19 cellular contexts compared by ENCODE assay signal in the genomic region with DNA sequence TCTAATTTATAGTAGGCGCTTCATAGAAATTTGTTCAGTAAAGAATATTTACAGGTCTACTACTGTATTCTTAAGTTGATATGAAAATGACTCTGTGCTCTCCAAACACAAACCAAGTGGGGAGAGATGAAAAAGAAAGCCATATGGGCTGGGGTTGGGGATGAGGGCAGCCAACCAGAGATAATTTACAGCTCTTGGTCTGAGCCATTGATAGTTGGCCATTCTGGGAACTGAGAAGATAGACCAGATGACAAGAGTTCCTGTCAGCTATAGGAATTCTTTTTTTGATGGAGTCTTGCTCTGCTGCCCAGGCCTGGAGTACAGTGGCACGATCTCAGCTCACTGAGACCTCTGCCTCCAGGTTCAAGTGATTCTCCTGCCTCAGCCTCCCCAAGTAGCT. TPM values are rescaled to one million over a fixed set of nuclear protein-coding genes. Genes with fewer than 3 reads are reported as not detected.
"Had no signal": no experiment of that assay in that cellular context is flagged by ENCODE, and none has a peak within 500 bp of the region (broad histone marks: within the 10 kb centered on the region; RNA-seq: fewer than 3 reads in every experiment).

No MANE protein-coding gene starts in this region.

- H3K27me3 ChIP-seq: dorsolateral prefrontal cortex, gastroesophageal sphincter, heart left ventricle, hepatocyte, neural progenitor cell, spleen, tibial nerve, upper lobe of left lung had no signal

- H3K36me3 ChIP-seq: gastroesophageal sphincter, heart left ventricle, neural progenitor cell, prostate gland, spleen, thoracic aorta, tibial nerve, upper lobe of left lung had no signal

- H3K27ac ChIP-seq: dorsolateral prefrontal cortex, gastroesophageal sphincter, heart left ventricle, hepatocyte, neural progenitor cell, prostate gland, skin epidermis, spleen, thoracic aorta, tibial nerve, upper lobe of left lung had no signal

- H3K4me1 ChIP-seq: neural progenitor cell, prostate gland, spleen, tibial nerve had no signal

- H3K9me3 ChIP-seq: gastroesophageal sphincter, heart left ventricle, prostate gland, spleen, thoracic aorta, tibial nerve, upper lobe of left lung had no signal

- H3K4me3 ChIP-seq: dorsolateral prefrontal cortex, gastroesophageal sphincter, heart left ventricle, hepatocyte, lung, neural progenitor cell, prostate gland, skin epidermis, spleen, thoracic aorta, tibial nerve, upper lobe of left lung had no signal

- DNase-seq: dorsolateral prefrontal cortex; effector CD4-positive, alpha-beta T cell; heart left ventricle; kidney; naive thymus-derived CD4-positive, alpha-beta T cell; right cardiac atrium; spleen; stimulated activated CD4-positive, alpha-beta T cell treated with anti-CD3 and anti-CD28 coated beads, Interleukin-2, amount 100 ng/mL, for 48 hours; stimulated activated naive B cell treated with anti-CD40 and anti-IgM and Interleukin-4, amounts not matched to agents 10 μg/mL and 1 μg/mL and 100 μg/mL, for 72 hours had no signal

RNA-seq across cellular contexts. Expression of gene LAMB4, which starts 57.4 kb away (rescaled TPM):
- total RNA-seq: left lobe of liver had no signal
- polyA plus RNA-seq: naive thymus-derived CD4-positive, alpha-beta T cell had no signal
